13 cellular contexts compared by ENCODE assay signal in the genomic region with DNA sequence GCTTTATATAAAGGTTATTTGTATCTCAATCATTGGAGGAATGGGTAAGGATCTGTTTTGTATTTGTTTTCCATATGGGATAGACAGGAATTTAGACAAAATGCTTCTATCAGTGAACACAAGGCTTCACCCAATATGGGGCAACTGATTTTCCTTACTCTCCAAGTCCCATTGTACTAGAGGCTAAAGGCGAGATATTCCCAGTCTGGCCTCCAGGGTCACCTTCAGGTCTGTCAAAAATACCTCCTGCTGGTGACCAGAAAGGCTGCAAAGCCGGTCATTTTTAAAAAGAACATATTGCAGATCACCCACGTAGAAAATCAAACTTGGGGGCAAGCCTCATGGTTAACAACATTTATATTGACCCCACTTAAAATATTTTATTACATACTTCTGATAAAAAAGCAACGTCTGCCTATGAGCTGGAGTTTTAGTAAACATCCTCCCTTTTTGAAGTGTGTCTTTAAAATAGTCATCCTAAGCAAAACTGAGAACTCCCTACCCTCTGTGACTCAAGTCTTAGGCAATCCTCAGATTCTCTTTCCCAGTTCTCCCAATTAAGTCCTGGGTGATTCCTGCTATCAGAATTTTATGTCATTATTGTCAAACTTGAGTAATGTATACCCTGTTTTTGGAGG.
DNase-seq lines count a peak whose midpoint lies in the region; FAIRE-seq and TF ChIP-seq lines count a peak whose summit lies in the region.
"Had no signal": no experiment of that assay in that cellular context is flagged by ENCODE, and none has a peak within 500 bp of the region (broad histone marks: within the 10 kb centered on the region; RNA-seq: fewer than 3 reads in every experiment).

No MANE protein-coding gene starts in this region.

- in situ Hi-C loops in KBM-7 (cut with MboI; ENCODE audit: low pct_unique_long_range_greater_than_20kb, low sequenced_read_pairs), result no loop called here

- H3K9me3 ChIP-seq in NT2/D1 (ENCODE audit: insufficient read depth, low read length), result no peaks in the 10 kb centered on the region; the same call in 1 of the 2 replicates
- H3K9me3 ChIP-seq: neutrophil had no signal

- no peak for TF ChIP-seq POLR2A in GM12891 (IDR thresholded peaks at IDR 0.05; ENCODE audit: low read depth, low read length)

- H3K9ac ChIP-seq in NT2/D1 (ENCODE audit: insufficient read length, low read depth), result no peak overlapping the region

- peaks cover 11% of the 10 kb centered on the region for H3K9me3 Mint-ChIP-seq in osteocyte (ENCODE audit: unreplicated experiment)

- H3K4me3 ChIP-seq in GM12864 (ENCODE audit: low read depth, low read length) (no peak overlapping the region), NT2/D1 (ENCODE audit: insufficient read length, low read depth) (no peak overlapping the region), epithelial cell of esophagus (ENCODE audit: low read length) (no peak overlapping the region)
- H3K4me3 ChIP-seq: GM12878, heart left ventricle had no signal

- peaks cover 22% of the 10 kb centered on the region for H3K4me1 Mint-ChIP-seq in osteocyte (ENCODE audit: unreplicated experiment)

- FAIRE-seq in GM12891 (lab: Jason Lieb, UNC), result no peak
- FAIRE-seq: GM12878 had no signal

- H3K4me1 ChIP-seq in NT2/D1 (ENCODE audit: insufficient read depth, insufficient read length), result no peaks in the 10 kb centered on the region

- H3K27ac Mint-ChIP-seq in osteocyte (ENCODE audit: unreplicated experiment), result peak overlapping the region; percentile 75
- H3K27ac Mint-ChIP-seq: activated naive CD8-positive, alpha-beta T cell had no signal

- TF ChIP-seq CTCF in GM12864 (IDR thresholded peaks at IDR 0.05; ENCODE audit: low read depth, low read length, missing control alignments) (peak; percentile 20), epithelial cell of esophagus (IDR thresholded peaks at IDR 0.05; ENCODE audit: insufficient read depth, low read depth, low read length, missing control alignments) (peak; percentile 38), osteocyte (IDR thresholded peaks at IDR 0.05) (peak; percentile 42)

- H3K4me3 Mint-ChIP-seq in osteocyte (ENCODE audit: unreplicated experiment), result no peak overlapping the region
- H3K4me3 Mint-ChIP-seq: activated naive CD8-positive, alpha-beta T cell had no signal

- no peaks in the 10 kb centered on the region for H3K36me3 ChIP-seq in NT2/D1 (ENCODE audit: insufficient read depth, insufficient read length, low read length)
- H3K36me3 ChIP-seq: heart left ventricle, neutrophil had no signal

- H3K27me3 Mint-ChIP-seq in osteocyte (ENCODE audit: unreplicated experiment), result no peaks in the 10 kb centered on the region

- peaks cover 9% of the 10 kb centered on the region for H3K36me3 Mint-ChIP-seq in osteocyte (ENCODE audit: unreplicated experiment)
- H3K36me3 Mint-ChIP-seq: activated naive CD8-positive, alpha-beta T cell had no signal

- DNase-seq in GM12864 (ENCODE audit: low read depth) (no peak), NT2/D1 (ENCODE audit: low read depth, low spot score) (peak; percentile 8), epithelial cell of esophagus (ENCODE audit: low read depth) (peak; percentile 78), osteocyte (ENCODE audit: extremely low spot score, unreplicated experiment) (no peak), KBM-7 (no peak), GM12891 (ENCODE audit: insufficient read length, low spot score) (no peak), SKM-1 treated with dmso at 0.1 percent for 144 hours (lab: John Stamatoyannopoulos, UW; ENCODE audit: unreplicated experiment) (no peak)
- DNase-seq in stimulated activated naive CD4-positive, alpha-beta T cell treated with Interleukin-2 at 50 U/mL for 16 hours (lab: John Stamatoyannopoulos, UW), result no peak
- DNase-seq: activated CD4-positive, alpha-beta T cell treated with anti-CD3 and anti-CD28 coated beads for 1 hour; heart left ventricle had no signal

- no peaks in the 10 kb centered on the region for H3K27me3 ChIP-seq in NT2/D1 (ENCODE audit: insufficient read depth, insufficient read length)
- H3K27me3 ChIP-seq: heart left ventricle had no signal

TF ChIP-seq in GM12891, 5 proteins besides CTCF, POLR2A, EP300 and RAD21:
- no peak for TF ChIP-seq TAF1 (IDR thresholded peaks at IDR 0.05; ENCODE audit: low read depth, low read length)
- no peak for TF ChIP-seq SPI1 (IDR thresholded peaks at IDR 0.05; ENCODE audit: low read depth, low read length)
- TF ChIP-seq PAX5 (IDR thresholded peaks at IDR 0.05; ENCODE audit: insufficient read depth, low read length, severe bottlenecking), result no peak
- TF ChIP-seq POU2F2 (IDR thresholded peaks at IDR 0.05; ENCODE audit: low read depth, low read length), result no peak
- TF ChIP-seq POLR2AphosphoS5 (IDR thresholded peaks at IDR 0.05; ENCODE audit: low read depth, low read length), result no peak

Comparison
In these comparisons a context has a peak if more than half of its experiments do, and no peak if none do; other contexts are left out.
1. DNase-seq: peak in NT2/D1 (single experiment) and epithelial cell of esophagus (single experiment); none in GM12864 (single experiment), osteocyte (single experiment), KBM-7 (single experiment), GM12891 (single experiment), stimulated activated naive CD4-positive, alpha-beta T cell treated with Interleukin-2 at 50 U/mL for 16 hours (single experiment) and SKM-1 treated with dmso at 0.1 percent for 144 hours (single experiment).
2. Peak in every context shown above with its lines, with median percentiles within 50 percentile points of each other: CTCF ChIP-seq.